ENCODE assay signal across 14 cellular contexts in the genomic region with DNA sequence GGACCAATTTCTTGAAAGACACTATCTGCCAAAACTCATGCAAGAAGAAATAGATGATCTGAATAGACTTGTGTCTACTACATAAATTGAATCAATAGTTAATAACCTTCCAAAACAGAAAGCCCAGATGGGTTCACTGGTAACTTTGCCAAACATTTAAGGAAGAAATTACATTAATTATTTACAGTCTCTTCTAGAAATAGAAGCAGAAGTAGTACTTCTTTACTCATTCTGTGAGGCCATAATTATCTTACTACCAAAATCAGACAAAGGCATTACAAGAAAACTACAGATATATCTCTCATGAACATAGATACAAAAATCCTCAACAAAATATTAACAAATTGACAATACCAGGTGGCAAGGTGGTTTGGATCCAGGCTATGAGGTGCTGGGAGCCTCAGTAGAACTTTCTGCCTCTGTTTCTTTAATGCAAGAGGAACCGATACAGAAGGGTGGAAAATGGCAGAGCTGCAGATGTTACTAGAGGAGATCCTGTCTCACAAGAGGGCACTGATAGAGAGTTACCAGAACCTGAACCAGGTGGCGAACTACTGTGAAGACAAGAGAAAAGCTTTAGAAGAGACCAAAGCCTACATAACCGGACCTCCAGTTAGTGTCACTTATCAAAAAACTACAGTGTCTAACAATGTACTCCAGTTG. TPM values are rescaled to one million over a fixed set of nuclear protein-coding genes. Genes with fewer than 3 reads are reported as not detected.
DNase-seq lines count a peak whose midpoint lies in the region; ATAC-seq and TF ChIP-seq lines count a peak whose summit lies in the region.
"Had no signal": no experiment of that assay in that cellular context is flagged by ENCODE, and none has a peak within 500 bp of the region (broad histone marks: within the 10 kb centered on the region; RNA-seq: fewer than 3 reads in every experiment).

No MANE protein-coding gene starts in this region.

- DNase-seq in globus pallidus (ENCODE audit: low spot score) (no peak), ureter (ENCODE audit: low spot score) (no peak), HK-2 (ENCODE audit: unreplicated experiment) (no peak), omental fat pad (ENCODE audit: low spot score) (no peak)
- DNase-seq: activated T-cell treated with anti-CD3 and anti-CD28 coated beads, Interleukin-2, amount 50 U/mL, for 24 hours; amniotic stem cell; HFFc6; NCI-H524 treated with DMSO at 0.1 percent for 48 hours; SK-N-SH; upper lobe of right lung had no signal

- ATAC-seq in GM18498 (IDR thresholded peaks at IDR 0.05; ENCODE audit: unreplicated experiment) (peak; percentile 78), GM19438 (IDR thresholded peaks at IDR 0.05; ENCODE audit: low read depth, unreplicated experiment) (peak; percentile 69), HG02870 (IDR thresholded peaks at IDR 0.05; ENCODE audit: unreplicated experiment) (peak; percentile 59), HG03565 (IDR thresholded peaks at IDR 0.05; ENCODE audit: unreplicated experiment) (peak; percentile 37), omental fat pad (ENCODE audit: low FRiP score) (no peak)
- ATAC-seq: upper lobe of right lung had no signal

- no peak for TF ChIP-seq CTCF in omental fat pad (IDR thresholded peaks at IDR 0.05)

RNA-seq across cellular contexts. Expression of gene KTN1, which starts 33.7 kb away (rescaled TPM):
- total RNA-seq in ureter (226 TPM), omental fat pad (100 to 1,000 TPM; 114 to 165 (median 139) TPM)
